In the genomic region with DNA sequence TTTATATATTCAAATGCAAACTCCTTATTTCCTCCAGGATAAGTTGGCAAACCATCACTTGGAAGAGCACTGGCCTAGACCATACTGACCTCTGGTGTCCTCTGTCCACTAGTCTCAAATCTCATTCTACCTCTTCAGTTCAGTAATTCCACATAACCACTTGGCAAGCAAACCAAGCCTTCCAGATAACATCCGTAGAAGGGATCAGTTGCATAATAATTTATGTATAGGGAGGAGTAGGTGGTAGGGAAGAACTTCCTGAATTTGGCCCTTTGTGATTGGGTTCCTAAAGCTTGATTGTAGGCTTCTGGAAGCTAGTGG, we compare ENCODE assay signal across 1 cellular context.
TF ChIP-seq lines count a peak whose summit lies in the region.

No MANE protein-coding gene starts in this region.

TF ChIP-seq in WTC11, 78 proteins besides CTCF, POLR2A, EP300 and RAD21 (continued from another document):
- no peak for TF ChIP-seq ZNF219 (CRISPR knock-in tag; IDR thresholded peaks at IDR 0.05; ENCODE audit: borderline replicate concordance)
- no peak for TF ChIP-seq RELA (CRISPR knock-in tag; IDR thresholded peaks at IDR 0.05; ENCODE audit: borderline replicate concordance)
- no peak for TF ChIP-seq TCF7 (CRISPR knock-in tag; IDR thresholded peaks at IDR 0.05; ENCODE audit: low read depth)
- TF ChIP-seq, protein P1, sequence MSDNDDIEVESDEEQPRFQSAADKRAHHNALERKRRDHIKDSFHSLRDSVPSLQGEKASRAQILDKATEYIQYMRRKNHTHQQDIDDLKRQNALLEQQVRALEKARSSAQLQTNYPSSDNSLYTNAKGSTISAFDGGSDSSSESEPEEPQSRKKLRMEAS (CRISPR knock-in tag; IDR thresholded peaks at IDR 0.05): no peak
- no peak for TF ChIP-seq FOXP1 (CRISPR knock-in tag; IDR thresholded peaks at IDR 0.05; ENCODE audit: borderline replicate concordance)
- TF ChIP-seq, protein P2, sequence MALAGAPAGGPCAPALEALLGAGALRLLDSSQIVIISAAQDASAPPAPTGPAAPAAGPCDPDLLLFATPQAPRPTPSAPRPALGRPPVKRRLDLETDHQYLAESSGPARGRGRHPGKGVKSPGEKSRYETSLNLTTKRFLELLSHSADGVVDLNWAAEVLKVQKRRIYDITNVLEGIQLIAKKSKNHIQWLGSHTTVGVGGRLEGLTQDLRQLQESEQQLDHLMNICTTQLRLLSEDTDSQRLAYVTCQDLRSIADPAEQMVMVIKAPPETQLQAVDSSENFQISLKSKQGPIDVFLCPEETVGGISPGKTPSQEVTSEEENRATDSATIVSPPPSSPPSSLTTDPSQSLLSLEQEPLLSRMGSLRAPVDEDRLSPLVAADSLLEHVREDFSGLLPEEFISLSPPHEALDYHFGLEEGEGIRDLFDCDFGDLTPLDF (CRISPR knock-in tag; IDR thresholded peaks at IDR 0.05): no peak
- TF ChIP-seq TEAD1 (CRISPR knock-in tag; IDR thresholded peaks at IDR 0.05): no peak
- no peak for TF ChIP-seq ZNF396 (CRISPR knock-in tag; IDR thresholded peaks at IDR 0.05; ENCODE audit: borderline replicate concordance)
